Comparison of ENCODE assay signal across 13 cellular contexts in genomic region chr17:82911822-82912221, GRCh38.
A peak's percentile ranks its signal among the peaks of the same experiment; 100 is the strongest.
DNase-seq lines count a peak whose midpoint lies in the region; ATAC-seq and TF ChIP-seq lines count a peak whose summit lies in the region.
"Had no signal": no experiment of that assay in that cellular context is flagged by ENCODE, and none has a peak within 500 bp of the region (broad histone marks: within the 10 kb centered on the region; RNA-seq: fewer than 3 reads in every experiment).

No MANE protein-coding gene starts in this region.

- no peak overlapping the region for H3K27ac ChIP-seq in OCI-LY3 (ENCODE audit: low read length)
- no peak overlapping the region for H3K27ac ChIP-seq in endodermal cell (ENCODE audit: low read depth, low read length)
- no peak overlapping the region for H3K27ac ChIP-seq in skeletal muscle tissue (ENCODE audit: low read depth, low read length)
- H3K27ac ChIP-seq: esophagus muscularis mucosa had no signal

- no peak overlapping the region for H3K4me3 ChIP-seq in OCI-LY3 (ENCODE audit: low read length)
- no peak overlapping the region for H3K4me3 ChIP-seq in endodermal cell (ENCODE audit: low read length)
- no peak overlapping the region for H3K4me3 ChIP-seq in skeletal muscle tissue (ENCODE audit: low read length in 3 of 3)
- H3K4me3 ChIP-seq: esophagus muscularis mucosa had no signal

- peak overlapping the region; percentile 9 to 71 for H3K27ac Mint-ChIP-seq in activated naive CD4-positive, alpha-beta T cell treated with anti-CD3 and anti-CD28 coated beads, Interleukin-2, amount 50 U/mL, for 72 hours
- no peak overlapping the region for H3K27ac Mint-ChIP-seq in activated naive CD4-positive, alpha-beta T cell treated with anti-CD3 and anti-CD28 coated beads for 36 hours
- peak overlapping the region; percentile 85 for H3K27ac Mint-ChIP-seq in endodermal cell
- no peak overlapping the region for H3K27ac Mint-ChIP-seq in HFFc6
- H3K27ac Mint-ChIP-seq: T-helper 1 cell treated with Interleukin-12 subunit alpha and Interleukin-12 subunit beta and Interleukin-4 antibody, amounts not matched to agents 30 μg/mL and 1 μg/mL, for 36 hours had no signal

- no peaks in the 10 kb centered on the region for H3K27me3 ChIP-seq in OCI-LY3 (ENCODE audit: low read depth, low read length)
- no peaks in the 10 kb centered on the region for H3K27me3 ChIP-seq in endodermal cell (ENCODE audit: control insufficient read depth, insufficient read depth, low read length, poor library complexity, severe bottlenecking)
- no peaks in the 10 kb centered on the region for H3K27me3 ChIP-seq in skeletal muscle tissue (ENCODE audit: control insufficient read depth in 3 of 3, insufficient read depth in 3 of 3, low read length in 3 of 3)
- H3K27me3 ChIP-seq: esophagus muscularis mucosa had no signal

- H4K20me1 ChIP-seq in OCI-LY3 (ENCODE audit: insufficient read depth, low read length): peaks cover 2% of the 10 kb centered on the region; the same call in 1 of the 2 replicates

- intact Hi-C loops in activated naive CD4-positive, alpha-beta T cell treated with anti-CD3 and anti-CD28 coated beads for 36 hours (cut with micrococcal nuclease): no loop called here

- H3K36me3 Mint-ChIP-seq in activated naive CD4-positive, alpha-beta T cell treated with anti-CD3 and anti-CD28 coated beads, Interleukin-2, amount 50 U/mL, for 72 hours: peaks cover 0 to 8% of the 10 kb centered on the region in 2 donors
- H3K36me3 Mint-ChIP-seq in activated naive CD4-positive, alpha-beta T cell treated with anti-CD3 and anti-CD28 coated beads for 36 hours (ENCODE audit: low read depth): peaks cover 15% of the 10 kb centered on the region
- H3K36me3 Mint-ChIP-seq in endodermal cell (ENCODE audit: low read depth) (peaks cover 33% of the 10 kb centered on the region), HFFc6 (ENCODE audit: low read depth) (no peaks in the 10 kb centered on the region)

- no peak overlapping the region for H3K9ac ChIP-seq in OCI-LY3 (ENCODE audit: low read length)
- H3K9ac ChIP-seq in endodermal cell (ENCODE audit: extremely low read depth, low read length, poor library complexity, severe bottlenecking): no peak overlapping the region
- peak overlapping the region in 2 of 3 donors; percentile 43 to 54 for H3K9ac ChIP-seq in skeletal muscle tissue (ENCODE audit: low read depth in 1 of 3, low read length in 3 of 3)

- no peaks in the 10 kb centered on the region for H3K79me2 ChIP-seq in OCI-LY3 (ENCODE audit: low read length)

- H2AFZ ChIP-seq in OCI-LY3 (ENCODE audit: low read depth, low read length): no peak overlapping the region

- H3K4me3 Mint-ChIP-seq in activated naive CD4-positive, alpha-beta T cell treated with anti-CD3 and anti-CD28 coated beads for 36 hours: no peak overlapping the region
- H3K4me3 Mint-ChIP-seq in endodermal cell (no peak overlapping the region), HFFc6 (no peak overlapping the region)
- H3K4me3 Mint-ChIP-seq: T-helper 1 cell treated with Interleukin-12 subunit alpha and Interleukin-12 subunit beta and Interleukin-4 antibody, amounts not matched to agents 30 μg/mL and 1 μg/mL, for 36 hours had no signal

- no peaks in the 10 kb centered on the region for H3K9me3 ChIP-seq in OCI-LY3 (ENCODE audit: insufficient read depth, low read length)
- no peaks in the 10 kb centered on the region for H3K9me3 ChIP-seq in endodermal cell (ENCODE audit: control insufficient read depth, low read length)
- no peaks in the 10 kb centered on the region for H3K9me3 ChIP-seq in skeletal muscle tissue (ENCODE audit: control insufficient read depth in 3 of 3, low read length in 3 of 3)
- H3K9me3 ChIP-seq: esophagus muscularis mucosa had no signal

- H3K9me3 Mint-ChIP-seq in activated naive CD4-positive, alpha-beta T cell treated with anti-CD3 and anti-CD28 coated beads, Interleukin-2, amount 50 U/mL, for 72 hours: no peaks in the 10 kb centered on the region
- no peaks in the 10 kb centered on the region for H3K9me3 Mint-ChIP-seq in activated naive CD4-positive, alpha-beta T cell treated with anti-CD3 and anti-CD28 coated beads for 36 hours
- H3K9me3 Mint-ChIP-seq in endodermal cell (no peaks in the 10 kb centered on the region), HFFc6 (no peaks in the 10 kb centered on the region)
- H3K9me3 Mint-ChIP-seq: T-helper 1 cell treated with Interleukin-12 subunit alpha and Interleukin-12 subunit beta and Interleukin-4 antibody, amounts not matched to agents 30 μg/mL and 1 μg/mL, for 36 hours had no signal

- H3K4me2 ChIP-seq in OCI-LY3 (ENCODE audit: low read length): peak overlapping the region; percentile 20; the same call in 1 of the 2 replicates

- no peak for ATAC-seq in activated naive CD4-positive, alpha-beta T cell treated with anti-CD3 and anti-CD28 coated beads, Interleukin-2, amount 50 U/mL, for 72 hours
- ATAC-seq in HG02852 (IDR thresholded peaks at IDR 0.05; ENCODE audit: unreplicated experiment): no peak

- H3K36me3 ChIP-seq in OCI-LY3 (replicated peaks; ENCODE audit: low read depth, low read length): peaks cover 10% of the 10 kb centered on the region
- peaks cover 12% of the 10 kb centered on the region for H3K36me3 ChIP-seq in endodermal cell (ENCODE audit: control insufficient read depth, insufficient read depth, low read length)
- peaks cover 12 to 27% (median 15%) of the 10 kb centered on the region in 3 donors for H3K36me3 ChIP-seq in skeletal muscle tissue (ENCODE audit: control insufficient read depth in 3 of 3, insufficient read depth in 3 of 3, low read length in 3 of 3)

- DNase-seq in activated naive CD4-positive, alpha-beta T cell treated with anti-CD3 and anti-CD28 coated beads, Interleukin-2, amount 50 U/mL, for 72 hours (ENCODE audit: low spot score in 2 of 2): no peak
- DNase-seq in activated naive CD4-positive, alpha-beta T cell treated with anti-CD3 and anti-CD28 coated beads for 36 hours: no peak
- DNase-seq in endodermal cell (no peak), DMS53 treated with DMSO at 0.1 percent for 48 hours (lab: John Stamatoyannopoulos, UW; ENCODE audit: unreplicated experiment) (no peak), HFFc6 (no peak)
- DNase-seq: GDM1, NCI-H2029, small intestine had no signal

- TF ChIP-seq CTCF in OCI-LY3 (IDR thresholded peaks at IDR 0.05; ENCODE audit: low read depth, low read length) (no peak), endodermal cell (conservative IDR thresholded peaks at IDR 0.05) (no peak), HFFc6 (IDR thresholded peaks at IDR 0.05) (no peak)

- H3K4me1 ChIP-seq in OCI-LY3 (ENCODE audit: low read length) (peaks cover 42% of the 10 kb centered on the region), endodermal cell (ENCODE audit: control insufficient read depth, insufficient read depth, low read length) (no peaks in the 10 kb centered on the region), skeletal muscle tissue (ENCODE audit: control insufficient read depth in 3 of 3, insufficient read depth in 3 of 3, low read length in 3 of 3) (peaks cover 10 to 24% (median 18%) of the 10 kb centered on the region in 3 donors)

- H3K27me3 Mint-ChIP-seq in activated naive CD4-positive, alpha-beta T cell treated with anti-CD3 and anti-CD28 coated beads for 36 hours (ENCODE audit: low read depth): no peaks in the 10 kb centered on the region
- H3K27me3 Mint-ChIP-seq in endodermal cell (ENCODE audit: insufficient read depth) (no peaks in the 10 kb centered on the region), HFFc6 (ENCODE audit: insufficient read depth) (peaks cover 6% of the 10 kb centered on the region)

- WGBS in endodermal cell (ENCODE audit: insufficient coverage in 1 of 2, insufficient read length in 1 of 2), 2 experiments: 94% methylated on average over 10 to 14 of the region's 14 CpGs

- CTCF ChIA-PET in activated naive CD4-positive, alpha-beta T cell treated with anti-CD3 and anti-CD28 coated beads for 36 hours (lab: Charles Lee): interaction anchor here (0.6 to 1.0 kb wide), 3 partner anchors 94 to 591 kb away, joined by 3 to 4 read pairs (median 3); no protein-coding TSS in a partner anchor

- peaks cover 27% of the 10 kb centered on the region for H3K4me1 Mint-ChIP-seq in activated naive CD4-positive, alpha-beta T cell treated with anti-CD3 and anti-CD28 coated beads for 36 hours (ENCODE audit: low read depth)
- no peaks in the 10 kb centered on the region for H3K4me1 Mint-ChIP-seq in endodermal cell
- H3K4me1 Mint-ChIP-seq in HFFc6 (ENCODE audit: low read depth): no peaks in the 10 kb centered on the region

Comparison
In these comparisons a context has a peak if more than half of its experiments do, and no peak if none do; other contexts are left out.
1. H3K27ac Mint-ChIP-seq: peak in activated naive CD4-positive, alpha-beta T cell treated with anti-CD3 and anti-CD28 coated beads, Interleukin-2, amount 50 U/mL, for 72 hours (2 of 2) and endodermal cell (single experiment); none in activated naive CD4-positive, alpha-beta T cell treated with anti-CD3 and anti-CD28 coated beads for 36 hours (single experiment) and HFFc6 (single experiment).
2. H3K9ac ChIP-seq: peak in skeletal muscle tissue (2 of 3); none in OCI-LY3 (single experiment) and endodermal cell (single experiment).